8 cellular contexts compared by ENCODE assay signal in genomic region chr11:111230122-111230465, GRCh38. TPM values are rescaled to one million over a fixed set of nuclear protein-coding genes. Genes with fewer than 3 reads are reported as not detected.
DNase-seq lines count a peak whose midpoint lies in the region; ATAC-seq, FAIRE-seq and TF ChIP-seq lines count a peak whose summit lies in the region.

No MANE protein-coding gene starts in this region.

- POLR2A ChIA-PET in activated CD8-positive, alpha-beta T cell treated with anti-CD3 and anti-CD28 coated beads for 36 hours (lab: Charles Lee): no interaction called here

- TF ChIP-seq CTCF in activated CD8-positive, alpha-beta T cell treated with anti-CD3 and anti-CD28 coated beads for 36 hours (IDR thresholded peaks at IDR 0.05): no peak

- H3K36me3 Mint-ChIP-seq in activated CD8-positive, alpha-beta T cell treated with anti-CD3 and anti-CD28 coated beads for 36 hours (ENCODE audit: low read depth): no peaks in the 10 kb centered on the region
- H3K36me3 Mint-ChIP-seq in natural killer cell treated with Interleukin-12 subunit alpha and Interleukin-12 subunit beta and Interleukin-15 and Interleukin-18, amount 100 ng/mL, for 72 hours: no peaks in the 10 kb centered on the region
- no peaks in the 10 kb centered on the region for H3K36me3 Mint-ChIP-seq in activated naive CD4-positive, alpha-beta T cell treated with anti-CD3 and anti-CD28 coated beads for 36 hours (ENCODE audit: low read depth)

- CTCF ChIA-PET in activated CD8-positive, alpha-beta T cell treated with anti-CD3 and anti-CD28 coated beads for 36 hours (lab: Charles Lee): interaction anchor here (0.8 to 2.2 kb wide), 24 partner anchors 9 to 824 kb away, joined by 3 to 9 read pairs (median 3); no protein-coding TSS in a partner anchor
- CTCF ChIA-PET in activated naive CD4-positive, alpha-beta T cell treated with anti-CD3 and anti-CD28 coated beads for 36 hours (lab: Charles Lee): interaction anchor here (0.7 to 2.2 kb wide), 16 partner anchors 9 to 795 kb away, joined by 3 to 7 read pairs (median 3); no protein-coding TSS in a partner anchor

- FAIRE-seq in RCC 7860 (lab: Jason Lieb, UNC): no peak

- H3K4me3 Mint-ChIP-seq in activated CD8-positive, alpha-beta T cell treated with anti-CD3 and anti-CD28 coated beads for 36 hours: no peak overlapping the region
- H3K4me3 Mint-ChIP-seq in natural killer cell treated with Interleukin-12 subunit alpha and Interleukin-12 subunit beta and Interleukin-15 and Interleukin-18, amount 100 ng/mL, for 72 hours: peak overlapping the region; percentile 67
- no peak overlapping the region for H3K4me3 Mint-ChIP-seq in activated naive CD4-positive, alpha-beta T cell treated with anti-CD3 and anti-CD28 coated beads for 36 hours

- no peak for DNase-seq in activated CD8-positive, alpha-beta T cell treated with anti-CD3 and anti-CD28 coated beads for 36 hours
- DNase-seq in natural killer cell treated with Interleukin-12 subunit alpha and Interleukin-12 subunit beta and Interleukin-15 and Interleukin-18, amount 100 ng/mL, for 72 hours (ENCODE audit: low spot score): no peak
- DNase-seq in HuH-7.5 (ENCODE audit: low spot score) (no peak), RCC 7860 (ENCODE audit: low spot score) (no peak), NCI-H2107 (lab: John Stamatoyannopoulos, UW) (no peak)
- no peak for DNase-seq in activated naive CD4-positive, alpha-beta T cell treated with anti-CD3 and anti-CD28 coated beads for 36 hours

- peaks cover 15% of the 10 kb centered on the region for H3K4me1 Mint-ChIP-seq in activated CD8-positive, alpha-beta T cell treated with anti-CD3 and anti-CD28 coated beads for 36 hours (ENCODE audit: low read depth)
- H3K4me1 Mint-ChIP-seq in natural killer cell treated with Interleukin-12 subunit alpha and Interleukin-12 subunit beta and Interleukin-15 and Interleukin-18, amount 100 ng/mL, for 72 hours (ENCODE audit: low read depth in 2 of 2): peaks cover 7 to 8% of the 10 kb centered on the region in 2 donors
- peaks cover 12% of the 10 kb centered on the region for H3K4me1 Mint-ChIP-seq in activated naive CD4-positive, alpha-beta T cell treated with anti-CD3 and anti-CD28 coated beads for 36 hours (ENCODE audit: low read depth)

- peaks cover 28% of the 10 kb centered on the region for H3K27me3 Mint-ChIP-seq in activated CD8-positive, alpha-beta T cell treated with anti-CD3 and anti-CD28 coated beads for 36 hours
- H3K27me3 Mint-ChIP-seq in natural killer cell treated with Interleukin-12 subunit alpha and Interleukin-12 subunit beta and Interleukin-15 and Interleukin-18, amount 100 ng/mL, for 72 hours: peaks cover 23 to 29% of the 10 kb centered on the region in 2 donors
- peaks cover 24% of the 10 kb centered on the region for H3K27me3 Mint-ChIP-seq in activated naive CD4-positive, alpha-beta T cell treated with anti-CD3 and anti-CD28 coated beads for 36 hours (ENCODE audit: low read depth)

- intact Hi-C loops in activated CD8-positive, alpha-beta T cell treated with anti-CD3 and anti-CD28 coated beads for 36 hours (cut with micrococcal nuclease): loop anchor here (10.0 kb wide), 1 partner anchor 745 kb away; no protein-coding TSS in a partner anchor
- intact Hi-C loops in activated naive CD4-positive, alpha-beta T cell treated with anti-CD3 and anti-CD28 coated beads for 36 hours (cut with micrococcal nuclease): loop anchor here (1.0 to 5.0 kb wide), 5 partner anchors 518 to 1029 kb away; partner anchors contain the start of gene ARHGAP20

- H3K9me3 Mint-ChIP-seq in activated CD8-positive, alpha-beta T cell treated with anti-CD3 and anti-CD28 coated beads for 36 hours: no peaks in the 10 kb centered on the region
- H3K9me3 Mint-ChIP-seq in natural killer cell treated with Interleukin-12 subunit alpha and Interleukin-12 subunit beta and Interleukin-15 and Interleukin-18, amount 100 ng/mL, for 72 hours: no peaks in the 10 kb centered on the region
- H3K9me3 Mint-ChIP-seq in activated naive CD4-positive, alpha-beta T cell treated with anti-CD3 and anti-CD28 coated beads for 36 hours: no peaks in the 10 kb centered on the region

- ATAC-seq in GM18858 (IDR thresholded peaks at IDR 0.05; ENCODE audit: unreplicated experiment) (peak; percentile 13), HG02763 (IDR thresholded peaks at IDR 0.05; ENCODE audit: unreplicated experiment) (peak; percentile 19)
- peak; percentile 36 for ATAC-seq in activated CD8-positive, alpha-beta T cell treated with anti-CD3 and anti-CD28 coated beads for 36 hours
- ATAC-seq in natural killer cell treated with Interleukin-12 subunit alpha and Interleukin-12 subunit beta and Interleukin-15 and Interleukin-18, amount 100 ng/mL, for 72 hours: peak in 1 of 2 donors; percentile 11

- no peak overlapping the region for H3K27ac Mint-ChIP-seq in activated CD8-positive, alpha-beta T cell treated with anti-CD3 and anti-CD28 coated beads for 36 hours
- no peak overlapping the region for H3K27ac Mint-ChIP-seq in natural killer cell treated with Interleukin-12 subunit alpha and Interleukin-12 subunit beta and Interleukin-15 and Interleukin-18, amount 100 ng/mL, for 72 hours
- H3K27ac Mint-ChIP-seq in activated naive CD4-positive, alpha-beta T cell treated with anti-CD3 and anti-CD28 coated beads for 36 hours: no peak overlapping the region

RNA-seq across cellular contexts. Expression of gene POU2AF2, which starts 15.4 kb away (rescaled TPM):
- not detected for total RNA-seq in activated CD8-positive, alpha-beta T cell treated with anti-CD3 and anti-CD28 coated beads for 36 hours
- total RNA-seq in natural killer cell treated with Interleukin-12 subunit alpha and Interleukin-12 subunit beta and Interleukin-15 and Interleukin-18, amount 100 ng/mL, for 72 hours: not detected
- total RNA-seq in activated naive CD4-positive, alpha-beta T cell treated with anti-CD3 and anti-CD28 coated beads for 36 hours: not detected
